ENCODE assay signal across 9 cellular contexts in the genomic region with DNA sequence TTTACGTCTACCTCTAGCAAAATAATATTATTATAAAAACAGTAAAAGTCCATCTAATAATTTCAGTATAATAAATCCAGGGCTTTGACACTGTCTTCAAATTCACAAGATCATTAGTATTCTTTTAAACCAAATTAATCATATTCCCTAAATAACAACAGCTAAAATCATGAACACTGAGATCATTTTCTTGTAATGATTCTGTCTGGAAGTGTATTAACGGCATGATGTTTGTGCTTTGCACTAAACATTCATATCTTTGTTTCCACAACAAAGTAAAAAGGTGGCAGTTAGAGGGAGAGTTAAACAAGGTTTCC. TPM values are rescaled to one million over a fixed set of nuclear protein-coding genes. Genes with fewer than 3 reads are reported as not detected.
DNase-seq lines count a peak whose midpoint lies in the region; ATAC-seq and TF ChIP-seq lines count a peak whose summit lies in the region.
"Had no signal": no experiment of that assay in that cellular context is flagged by ENCODE, and none has a peak within 500 bp of the region (broad histone marks: within the 10 kb centered on the region; RNA-seq: fewer than 3 reads in every experiment).

No MANE protein-coding gene starts in this region.

- peaks cover 29% of the 10 kb centered on the region for H3K4me1 ChIP-seq in DND-41 (ENCODE audit: insufficient read depth, low read length)
- no peaks in the 10 kb centered on the region for H3K4me1 ChIP-seq in esophagus (ENCODE audit: control insufficient read depth in 2 of 2, insufficient read depth in 2 of 2, low read length in 1 of 2)
- H3K4me1 ChIP-seq in parathyroid adenoma, result peaks cover 2% of the 10 kb centered on the region

- H3K4me3 ChIP-seq in DND-41 (ENCODE audit: low read depth in 1 of 2, low read length in 2 of 2) (peak overlapping the region; percentile 33 to 70; a peak in 3 of 4 replicates), esophagus (ENCODE audit: low read depth in 1 of 2, low read length in 2 of 2) (peak overlapping the region; percentile 60 to 82), parathyroid adenoma (ENCODE audit: low read depth, low read length) (peak overlapping the region; percentile 52)

- no peaks in the 10 kb centered on the region for H3K9me3 ChIP-seq in DND-41 (ENCODE audit: insufficient read depth, low read length, severe bottlenecking)
- no peaks in the 10 kb centered on the region for H3K9me3 ChIP-seq in esophagus (ENCODE audit: control insufficient read depth in 2 of 2, insufficient read depth in 1 of 2, low read depth in 1 of 2, low read length in 1 of 2)
- H3K9me3 ChIP-seq in parathyroid adenoma (ENCODE audit: control insufficient read depth, low read length), result no peaks in the 10 kb centered on the region

- no peaks in the 10 kb centered on the region for H3K36me3 ChIP-seq in DND-41 (ENCODE audit: insufficient read depth, low read length)
- no peaks in the 10 kb centered on the region for H3K36me3 ChIP-seq in esophagus (ENCODE audit: control insufficient read depth in 2 of 2, insufficient read depth in 2 of 2, low read length in 1 of 2)
- no peaks in the 10 kb centered on the region for H3K36me3 ChIP-seq in parathyroid adenoma (ENCODE audit: control insufficient read depth, insufficient read depth, low read length)

- DNase-seq in DND-41 (no peak), RWPE1 (ENCODE audit: low spot score) (no peak), cerebellar cortex (ENCODE audit: low spot score) (no peak)

- no peaks in the 10 kb centered on the region for H3K27me3 ChIP-seq in DND-41 (ENCODE audit: insufficient read depth, low read length, poor library complexity)
- no peaks in the 10 kb centered on the region for H3K27me3 ChIP-seq in esophagus (ENCODE audit: control insufficient read depth in 1 of 2, insufficient read depth in 2 of 2, low read length in 2 of 2)
- no peaks in the 10 kb centered on the region for H3K27me3 ChIP-seq in parathyroid adenoma (ENCODE audit: control insufficient read depth, insufficient read depth, low read length)

- peak overlapping the region; percentile 90 for H2AFZ ChIP-seq in DND-41 (ENCODE audit: low read depth, low read length)
- H2AFZ ChIP-seq in parathyroid adenoma, result peak overlapping the region; percentile 94

- TF ChIP-seq CTCF in DND-41 (IDR thresholded peaks at IDR 0.05; ENCODE audit: borderline replicate concordance, extremely low read depth, low read length, poor library complexity, severe bottlenecking) (no peak), RWPE1 (conservative IDR thresholded peaks at IDR 0.05; ENCODE audit: low read depth) (no peak), parathyroid adenoma (IDR thresholded peaks at IDR 0.05) (no peak)

- peaks cover 36% of the 10 kb centered on the region for H3K79me2 ChIP-seq in DND-41 (ENCODE audit: insufficient read depth, low read length)
- peaks cover 8% of the 10 kb centered on the region for H3K79me2 ChIP-seq in parathyroid adenoma

- POLR2A ChIA-PET in RWPE1 (lab: Yijun Ruan, JAX; ENCODE audit: low non-redundant PET), result no interaction called here

- H3K4me2 ChIP-seq in DND-41 (ENCODE audit: insufficient read depth, low read length), result peak overlapping the region; percentile 71
- peak overlapping the region; percentile 59 for H3K4me2 ChIP-seq in parathyroid adenoma (ENCODE audit: low read length)

- ATAC-seq in DND-41 (ENCODE audit: insufficient read depth, low read depth), result no peak
- no peak for ATAC-seq in HG02981 (IDR thresholded peaks at IDR 0.05; ENCODE audit: unreplicated experiment)
- ATAC-seq in HG03469 (IDR thresholded peaks at IDR 0.05; ENCODE audit: unreplicated experiment), result no peak
- no peak for ATAC-seq in HG02642 (IDR thresholded peaks at IDR 0.05; ENCODE audit: poor library complexity, unreplicated experiment)

- WGBS in esophagus, 2 donors, result 49 to 54% methylated on average over 2 of the region's 2 CpGs

- H3K27ac ChIP-seq in DND-41 (ENCODE audit: low read length) (peak overlapping the region; percentile 82), RWPE1 (peak overlapping the region; percentile 81), esophagus (ENCODE audit: low read depth in 2 of 2, low read length in 1 of 2) (peak overlapping the region; percentile 91 to 92), parathyroid adenoma (peak overlapping the region; percentile 86)
- H3K27ac ChIP-seq: SK-N-MC had no signal

- CTCF ChIA-PET in RWPE1 (lab: Yijun Ruan, JAX), result interaction anchor here (0.6 to 0.7 kb wide), 2 partner anchors 82 to 1624 kb away, joined by 3 to 4 read pairs; no protein-coding TSS in a partner anchor

- H3K9ac ChIP-seq in DND-41 (ENCODE audit: low read depth, low read length), result peak overlapping the region; percentile 80
- peak overlapping the region; percentile 72 for H3K9ac ChIP-seq in parathyroid adenoma

- no peaks in the 10 kb centered on the region for H4K20me1 ChIP-seq in DND-41 (ENCODE audit: insufficient read depth, low read length)

RNA-seq across cellular contexts. Expression of a gene that starts 18.8 kb away (rescaled TPM):
- polyA plus RNA-seq in esophagus, result 1 to 10 TPM; 3.0 to 4.8 TPM
